In genomic region chr3:52053307-52054304, GRCh38 we compare ENCODE assay signal across 9 cellular contexts. TPM values are rescaled to one million over a fixed set of nuclear protein-coding genes. Genes with fewer than 3 reads are reported as not detected.
DNase-seq lines count a peak whose midpoint lies in the region; ATAC-seq, FAIRE-seq and TF ChIP-seq lines count a peak whose summit lies in the region.
"Had no signal": no experiment of that assay in that cellular context is flagged by ENCODE, and none has a peak within 500 bp of the region (broad histone marks: within the 10 kb centered on the region; RNA-seq: fewer than 3 reads in every experiment).

No MANE protein-coding gene starts in this region.

- TF ChIP-seq RAD21 in HepG2 (CRISPR knock-in tag; IDR thresholded peaks at IDR 0.05), result 0 out of 2 replicates have a peak, but pooled peaks have one; percentile 26

- H3K79me2 ChIP-seq in HepG2 (ENCODE audit: insufficient read depth, low read length), result no peaks in the 10 kb centered on the region

- DNase-seq in Daoy (ENCODE audit: low read depth) (peak; percentile 33), astrocyte of the hippocampus (ENCODE audit: low read depth, low spot score) (peak; percentile 46), HepG2 (ENCODE audit: low spot score) (no peak), NCI-H187 (lab: John Stamatoyannopoulos, UW) (no peak), GOT3 (lab: John Stamatoyannopoulos, UW) (no peak)
- DNase-seq in stimulated activated CD8-positive, alpha-beta memory T cell treated with anti-CD3 and anti-CD28 coated beads, Interleukin-12 subunit alpha, Interleukin-12 subunit beta, amount 100 ng/mL, for 1 hour (ENCODE audit: low read depth), result peak; percentile 27

- TF ChIP-seq POLR2A in HepG2 (IDR thresholded peaks at IDR 0.05; ENCODE audit: insufficient read depth in 1 of 2, low read depth in 2 of 2, low read length in 2 of 2), result no peak

- in situ Hi-C loops in HepG2 (cut with HindIII; ENCODE audit: extremely low pct_ligation_motif_present, low pct_unique_long_range_greater_than_20kb), result no loop called here

- no peak overlapping the region for H2AFZ ChIP-seq in HepG2 (ENCODE audit: low read length)

- peak; percentile 62 for FAIRE-seq in HepG2 (lab: Jason Lieb, UNC)

- H3K9me3 ChIP-seq in HepG2 (ENCODE audit: low read length), result no peaks in the 10 kb centered on the region

- TF ChIP-seq CTCF in HepG2 (CRISPR knock-in tag; IDR thresholded peaks at IDR 0.05), result peak; percentile 78

- H3K36me3 ChIP-seq in HepG2 (replicated peaks in 1 of 2; ENCODE audit: control insufficient read depth in 1 of 2, insufficient read depth in 2 of 2, low read length in 2 of 2), result peaks cover 12 to 30% of the 10 kb centered on the region in 2 experiments; a peak in 4 of 5 replicates

- H3K4me3 ChIP-seq in HepG2 (replicated peaks in 1 of 3; ENCODE audit: insufficient read depth in 1 of 3, low read depth in 2 of 3, low read length in 3 of 3), result no peak overlapping the region

- POLR2A ChIA-PET in HepG2 (lab: Yijun Ruan, JAX), result interaction anchor here (1.0 to 2.7 kb wide), 7 partner anchors 9 to 71 kb away, joined by 3 to 20 read pairs (median 5); partner anchors contain the start of gene RPL29

- no TSS peak for BruUV-seq in HepG2 (replicated peaks; lab: Mats Ljungman, UMichigan)

- peak overlapping the region; percentile 2 for H3K27ac ChIP-seq in HepG2 (ENCODE audit: extremely low read length, insufficient read depth, low read length)
- H3K27ac ChIP-seq: KMS-11 had no signal

- intact Hi-C loops in HepG2 (cut with micrococcal nuclease; ENCODE audit: unreplicated experiment), result loop anchor here (2.0 kb wide), 1 partner anchor 49 kb away; no protein-coding TSS in a partner anchor

- peaks cover 53% of the 10 kb centered on the region for H3K4me1 ChIP-seq in HepG2 (ENCODE audit: insufficient read depth, low read length)

- CTCF ChIA-PET in HepG2 (lab: Yijun Ruan, JAX; ENCODE audit: low intra/inter-chr PET ratio, low total read pairs), result interaction anchor here (0.9 to 1.8 kb wide), 4 partner anchors 50 to 91 kb away, joined by 3 to 14 read pairs (median 6); no protein-coding TSS in a partner anchor

- TF ChIP-seq EP300 in HepG2 (IDR thresholded peaks at IDR 0.05; ENCODE audit: low read depth in 2 of 2, low read length in 2 of 2), result no peak
- TF ChIP-seq EP300 in HepG2 (CRISPR knock-in tag; IDR thresholded peaks at IDR 0.05; ENCODE audit: borderline replicate concordance), result no peak

- ATAC-seq in HepG2, result peak; percentile 10; the same call in 1 of the 3 replicates
- ATAC-seq in HG03045 (IDR thresholded peaks at IDR 0.05; ENCODE audit: unreplicated experiment), result no peak

- WGBS in HepG2 (ENCODE audit: low lambda C conversion rate), result 89% methylated on average over 25 of the region's 31 CpGs

- peak overlapping the region; percentile 41 for H3K4me2 ChIP-seq in HepG2 (ENCODE audit: low read depth, low read length)

- peak overlapping the region; percentile 3; the same call in 1 of the 2 replicates for H3K9ac ChIP-seq in HepG2 (ENCODE audit: insufficient read depth, low read depth, low read length)
- H3K9ac ChIP-seq: KMS-11 had no signal

- H4K20me1 ChIP-seq in HepG2 (ENCODE audit: insufficient read depth, low read length), result no peaks in the 10 kb centered on the region

- H3K27me3 ChIP-seq in HepG2 (ENCODE audit: control insufficient read depth in 1 of 2, insufficient read depth in 2 of 2, low read length in 2 of 2), result peaks cover 2 to 9% of the 10 kb centered on the region in 2 experiments; a peak in 4 of 5 replicates

TF ChIP-seq in PFSK-1, 5 proteins besides CTCF, POLR2A, EP300 and RAD21 (continues in another document):
- no peak for TF ChIP-seq FOXP2 (optimal IDR thresholded peaks at IDR 0.05; ENCODE audit: borderline replicate concordance, extremely low read depth, extremely low read length, insufficient read depth)

TF ChIP-seq in HepG2, 621 proteins besides CTCF, POLR2A, EP300 and RAD21 (continues in another document):
- TF ChIP-seq CENPBD1 (CRISPR knock-in tag; IDR thresholded peaks at IDR 0.05; ENCODE audit: borderline replicate concordance, low read depth) (no peak), ZFX (CRISPR knock-in tag; IDR thresholded peaks at IDR 0.05; ENCODE audit: low read depth) (0 out of 2 replicates have a peak, but pooled peaks have one; percentile 19), HNRNPL (IDR thresholded peaks at IDR 0.05; ENCODE audit: low read depth, low read length) (peak; percentile 93), FOSL2 (CRISPR knock-in tag; IDR thresholded peaks at IDR 0.05) (peak; percentile 49)

RNA-seq across cellular contexts. Expression of gene DUSP7, which starts 2.8 kb away (rescaled TPM):
- 14.2 TPM in 2 replicates for total RNA-seq in Daoy (2014; rRNA removed; shearing (Covaris generic))
- 49.7 TPM for polyA plus RNA-seq in PFSK-1 (2012; ENCODE audit: insufficient read length, low read depth)
- total RNA-seq in HepG2 (2016; rRNA removed; fragmentation: Illumina TruSeq; extraction: Trizol), result 6.6 and 7.3 TPM in 2 replicates
- 4.7 and 5.1 TPM in 2 replicates for total RNA-seq in HepG2 (2016; cell fraction: cytosol; rRNA removed; fragmentation: Illumina TruSeq; extraction: Trizol; ENCODE audit: low read depth)
- total RNA-seq in HepG2 (2016; cell fraction: insoluble cytoplasmic fraction; rRNA removed; fragmentation: Illumina TruSeq; extraction: Trizol), result 5.1 and 7.0 TPM in 2 replicates
- 14.7 and 15.2 TPM in 2 replicates for total RNA-seq in HepG2 (2016; cell fraction: membrane; rRNA removed; fragmentation: Illumina TruSeq; extraction: Trizol)
- total RNA-seq in HepG2 (2016; cell fraction: nucleus; rRNA removed; fragmentation: Illumina TruSeq; extraction: Trizol), result 4.6 and 4.7 TPM in 2 replicates
- 8.7 and 8.8 TPM in 2 replicates for polyA plus RNA-seq in HepG2 (2011; rRNA removed)
- polyA plus RNA-seq in HepG2 (2011; cell fraction: cytosol; rRNA removed), result 8.3 and 10.5 TPM in 2 replicates
- 5.7 and 6.3 TPM in 2 replicates for polyA plus RNA-seq in HepG2 (2011; cell fraction: nucleus; rRNA removed)
- 2.9 and 3.4 TPM in 2 replicates for polyA plus RNA-seq in HepG2 (2012)
- polyA plus RNA-seq in HepG2 (2016; cell fraction: cytosol; fragmentation: Illumina TruSeq; extraction: Trizol; ENCODE audit: low read depth), result 7.5 and 8.7 TPM in 2 replicates
- 9.3 and 11.6 TPM in 2 replicates for polyA plus RNA-seq in HepG2 (2016; cell fraction: insoluble cytoplasmic fraction; fragmentation: Illumina TruSeq; extraction: Trizol; ENCODE audit: low read depth)
- 15.7 and 19.4 TPM in 2 replicates for polyA plus RNA-seq in HepG2 (2016; cell fraction: membrane; fragmentation: Illumina TruSeq; extraction: Trizol; ENCODE audit: low read depth)
- 7.9 and 8.3 TPM in 2 replicates for polyA plus RNA-seq in HepG2 (2016; cell fraction: nucleus; fragmentation: Illumina TruSeq; extraction: Trizol; ENCODE audit: insufficient read depth, low read depth)
- polyA minus RNA-seq in HepG2 (2011; rRNA and poly(A)+ RNA removed; ENCODE audit: low replicate concordance), result 31.6 and 87.2 TPM in 2 replicates
- 8.1 and 9.1 TPM in 2 replicates for polyA minus RNA-seq in HepG2 (2011; cell fraction: cytosol; rRNA and poly(A)+ RNA removed)
- polyA minus RNA-seq in HepG2 (2011; cell fraction: nucleus; rRNA and poly(A)+ RNA removed), result 4.6 and 5.6 TPM in 2 replicates

RNA-seq across cellular contexts. Expression of gene RPL29, which starts 57.9 kb away (rescaled TPM):
- 865 and 1,191 TPM in 2 replicates for total RNA-seq in Daoy (2014; rRNA removed; shearing (Covaris generic))
- 2,021 TPM for polyA plus RNA-seq in PFSK-1 (2012; ENCODE audit: insufficient read length, low read depth)
- 1,348 and 1,507 TPM in 2 replicates for total RNA-seq in HepG2 (2016; rRNA removed; fragmentation: Illumina TruSeq; extraction: Trizol)
- total RNA-seq in HepG2 (2016; cell fraction: cytosol; rRNA removed; fragmentation: Illumina TruSeq; extraction: Trizol; ENCODE audit: low read depth), result 2,410 and 2,561 TPM in 2 replicates
- total RNA-seq in HepG2 (2016; cell fraction: insoluble cytoplasmic fraction; rRNA removed; fragmentation: Illumina TruSeq; extraction: Trizol), result 1,336 and 1,557 TPM in 2 replicates
- 3,125 and 3,259 TPM in 2 replicates for total RNA-seq in HepG2 (2016; cell fraction: membrane; rRNA removed; fragmentation: Illumina TruSeq; extraction: Trizol)
- 561 and 582 TPM in 2 replicates for total RNA-seq in HepG2 (2016; cell fraction: nucleus; rRNA removed; fragmentation: Illumina TruSeq; extraction: Trizol)
- 2,212 and 2,263 TPM in 2 replicates for polyA plus RNA-seq in HepG2 (2011; rRNA removed)
- polyA plus RNA-seq in HepG2 (2011; cell fraction: cytosol; rRNA removed), result 3,529 and 3,773 TPM in 2 replicates
- 1,156 and 1,364 TPM in 2 replicates for polyA plus RNA-seq in HepG2 (2011; cell fraction: nucleus; rRNA removed)
- 2,468 and 3,197 TPM in 2 replicates for polyA plus RNA-seq in HepG2 (2012)
- 3,334 and 3,729 TPM in 2 replicates for polyA plus RNA-seq in HepG2 (2016; cell fraction: cytosol; fragmentation: Illumina TruSeq; extraction: Trizol; ENCODE audit: low read depth)
- 2,145 and 2,237 TPM in 2 replicates for polyA plus RNA-seq in HepG2 (2016; cell fraction: insoluble cytoplasmic fraction; fragmentation: Illumina TruSeq; extraction: Trizol; ENCODE audit: low read depth)
- polyA plus RNA-seq in HepG2 (2016; cell fraction: membrane; fragmentation: Illumina TruSeq; extraction: Trizol; ENCODE audit: low read depth), result 4,346 and 4,410 TPM in 2 replicates
- polyA plus RNA-seq in HepG2 (2016; cell fraction: nucleus; fragmentation: Illumina TruSeq; extraction: Trizol; ENCODE audit: insufficient read depth, low read depth), result 1,173 and 1,267 TPM in 2 replicates
- 1,196 and 1,308 TPM in 2 replicates for polyA minus RNA-seq in HepG2 (2011; rRNA and poly(A)+ RNA removed; ENCODE audit: low replicate concordance)
- 819 and 837 TPM in 2 replicates for polyA minus RNA-seq in HepG2 (2011; cell fraction: cytosol; rRNA and poly(A)+ RNA removed)
- polyA minus RNA-seq in HepG2 (2011; cell fraction: nucleus; rRNA and poly(A)+ RNA removed), result 324 and 432 TPM in 2 replicates

Comparison
In these comparisons a context has a peak if more than half of its experiments do, and no peak if none do; other contexts are left out.
1. DNase-seq: peak in Daoy (single experiment), astrocyte of the hippocampus (single experiment) and stimulated activated CD8-positive, alpha-beta memory T cell treated with anti-CD3 and anti-CD28 coated beads, Interleukin-12 subunit alpha, Interleukin-12 subunit beta, amount 100 ng/mL, for 1 hour (single experiment); none in HepG2 (single experiment), NCI-H187 (0 of 2) and GOT3 (single experiment).